ENCODE assay signal across 11 cellular contexts in genomic region chr6:20900396-20901160, GRCh38.
DNase-seq lines count a peak whose midpoint lies in the region; ATAC-seq, FAIRE-seq and TF ChIP-seq lines count a peak whose summit lies in the region.
"Had no signal": no experiment of that assay in that cellular context is flagged by ENCODE, and none has a peak within 500 bp of the region (broad histone marks: within the 10 kb centered on the region; RNA-seq: fewer than 3 reads in every experiment).

No MANE protein-coding gene starts in this region.

- intact Hi-C loops in mucosa of descending colon (cut with DNase I, micrococcal nuclease) = no loop called here

- H3K4me1 Mint-ChIP-seq in glutamatergic neuron (ENCODE audit: low read depth, unreplicated experiment) = peaks cover 8% of the 10 kb centered on the region

- H3K9me3 Mint-ChIP-seq in glutamatergic neuron (ENCODE audit: unreplicated experiment) = peaks cover 2% of the 10 kb centered on the region

- H3K4me1 ChIP-seq in mucosa of descending colon (ENCODE audit: low read depth) = no peaks in the 10 kb centered on the region

- H3K9me3 ChIP-seq in mucosa of descending colon = no peaks in the 10 kb centered on the region

- peak; percentile 79 for ATAC-seq in HG03378 (IDR thresholded peaks at IDR 0.05; ENCODE audit: unreplicated experiment)
- ATAC-seq in mucosa of descending colon = no peak

- no peak overlapping the region for H3K4me3 ChIP-seq in mucosa of descending colon
- H3K4me3 ChIP-seq: skin epidermis had no signal

- DNase-seq in NCI-H1092 treated with DMSO at 0.1 percent for 48 hours (lab: John Stamatoyannopoulos, UW) = peak; percentile 10
- DNase-seq in NCI-H1092 (lab: John Stamatoyannopoulos, UW) = no peak
- DNase-seq in H54 (ENCODE audit: insufficient read length, low spot score) = no peak
- DNase-seq in glutamatergic neuron = no peak
- no peak for DNase-seq in ACHN
- DNase-seq in mucosa of descending colon = no peak
- no peak for DNase-seq in cerebellar cortex (ENCODE audit: low spot score)
- DNase-seq: caudate nucleus, T-helper 2 cell had no signal

- TF ChIP-seq POLR2A in H54 (IDR thresholded peaks at IDR 0.05; ENCODE audit: low read depth, low read length) = no peak

- H3K27me3 Mint-ChIP-seq in glutamatergic neuron (ENCODE audit: unreplicated experiment) = peaks cover 2% of the 10 kb centered on the region

- peak overlapping the region; percentile 46 for H3K27ac Mint-ChIP-seq in glutamatergic neuron (ENCODE audit: unreplicated experiment)

- H3K36me3 ChIP-seq in mucosa of descending colon (ENCODE audit: low read depth) = no peaks in the 10 kb centered on the region

- TF ChIP-seq CTCF in glutamatergic neuron (IDR thresholded peaks at IDR 0.05; ENCODE audit: partially characterized antibody, unreplicated experiment) = no peak
- TF ChIP-seq CTCF in mucosa of descending colon (IDR thresholded peaks at IDR 0.05) = no peak

- H3K36me3 Mint-ChIP-seq in glutamatergic neuron (ENCODE audit: unreplicated experiment) = peaks cover 9% of the 10 kb centered on the region

- in situ Hi-C loops in ACHN (cut with HindIII; ENCODE audit: low pct_ligation_motif_present, low pct_unique_long_range_greater_than_20kb, low sequenced_read_pairs) = no loop called here

- FAIRE-seq in H54 (lab: Jason Lieb, UNC) = peak; percentile 11

- no peak overlapping the region for H3K4me3 Mint-ChIP-seq in glutamatergic neuron (ENCODE audit: unreplicated experiment)
